In the genomic region with DNA sequence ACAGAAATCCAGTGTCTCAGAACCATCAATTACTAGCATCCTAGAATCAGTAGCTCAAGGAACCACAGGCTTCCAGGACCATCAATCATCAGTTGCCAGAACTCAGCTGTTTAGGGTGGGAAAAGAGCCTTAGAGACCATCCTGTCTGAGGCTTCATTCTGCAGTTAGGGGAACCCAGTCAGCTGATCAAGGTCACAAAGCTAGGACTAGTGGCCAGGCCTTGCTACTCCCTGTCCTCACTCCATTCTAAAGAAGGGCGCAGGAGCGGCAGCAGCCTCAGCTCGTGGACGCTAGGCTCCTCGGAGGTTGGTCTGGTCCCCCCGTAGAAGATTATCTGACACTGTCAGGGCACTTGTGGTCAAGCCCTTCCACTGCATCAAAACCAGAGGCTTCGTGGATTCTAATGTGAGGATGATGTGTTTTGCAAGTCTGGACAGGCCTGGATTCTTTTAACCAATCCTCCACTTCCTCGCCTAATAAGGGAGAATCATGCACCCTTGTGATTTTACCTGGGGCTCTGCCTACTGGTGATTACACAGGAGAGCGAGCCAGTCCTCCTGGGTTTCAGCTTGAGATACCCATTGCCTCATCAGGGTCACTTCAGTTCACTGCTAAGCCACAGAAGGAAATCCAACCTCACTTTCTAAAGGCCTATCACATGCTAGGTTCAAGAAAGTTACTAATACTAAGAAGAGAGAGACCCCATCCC, we compare ENCODE assay signal across 17 cellular contexts. TPM values are rescaled to one million over a fixed set of nuclear protein-coding genes. Genes with fewer than 3 reads are reported as not detected.
DNase-seq lines count a peak whose midpoint lies in the region; ATAC-seq and TF ChIP-seq lines count a peak whose summit lies in the region.
"Had no signal": no experiment of that assay in that cellular context is flagged by ENCODE, and none has a peak within 500 bp of the region (broad histone marks: within the 10 kb centered on the region; RNA-seq: fewer than 3 reads in every experiment).

No MANE protein-coding gene starts in this region.

- H3K27ac Mint-ChIP-seq in GM23338 = no peak overlapping the region
- H3K27ac Mint-ChIP-seq: activated naive CD4-positive, alpha-beta T cell treated with anti-CD3 and anti-CD28 coated beads, Interleukin-2, amount 10 ng/mL, durations not matched to agents 7 days and 5 days had no signal

- no peaks in the 10 kb centered on the region for H3K27me3 ChIP-seq in psoas muscle (ENCODE audit: insufficient read depth in 3 of 3, low read length in 2 of 3)
- no peaks in the 10 kb centered on the region for H3K27me3 ChIP-seq in GM23338 (ENCODE audit: insufficient read depth)
- H3K27me3 ChIP-seq: Peyer's patch had no signal

- TF ChIP-seq CTCF in VCaP (conservative IDR thresholded peaks at IDR 0.05) (no peak), epithelial cell of proximal tubule (conservative IDR thresholded peaks at IDR 0.05; ENCODE audit: low read depth, low read length) (no peak), psoas muscle (IDR thresholded peaks at IDR 0.05) (no peak), GM23338 (conservative IDR thresholded peaks at IDR 0.05; ENCODE audit: low read depth in 2 of 2) (no peak)

- H3K79me2 ChIP-seq in GM23338 (replicated peaks; ENCODE audit: insufficient read depth) = no peaks in the 10 kb centered on the region

- intact Hi-C loops in psoas muscle (cut with DNase I) = no loop called here

- in situ Hi-C loops in Caki2 (cut with HindIII; ENCODE audit: low pct_unique_long_range_greater_than_20kb, low sequenced_read_pairs) = no loop called here

- H3K27ac ChIP-seq in VCaP (peak overlapping the region; percentile 22), psoas muscle (no peak overlapping the region), GM23338 (ENCODE audit: low read depth) (no peak overlapping the region)
- H3K27ac ChIP-seq: heart right ventricle, Peyer's patch had no signal

- no peaks in the 10 kb centered on the region for H4K20me1 ChIP-seq in GM23338 (replicated peaks; ENCODE audit: insufficient read depth)

- H3K27me3 Mint-ChIP-seq in GM23338 (ENCODE audit: insufficient read depth, low read depth, poor library complexity) = peaks cover 3% of the 10 kb centered on the region

- peaks cover 2% of the 10 kb centered on the region for H3K9me3 ChIP-seq in psoas muscle

- 73 to 88% (median 80%) methylated on average over 9 of the region's 9 CpGs for WGBS in psoas muscle, 3 donors

- H3K4me1 Mint-ChIP-seq in GM23338 = no peaks in the 10 kb centered on the region
- H3K4me1 Mint-ChIP-seq: stimulated activated naive CD8-positive, alpha-beta T cell treated with anti-CD3 and anti-CD28 coated beads, Interleukin-15, amount 100 ng/mL, for 72 hours had no signal

- H3K36me3 ChIP-seq in psoas muscle (ENCODE audit: insufficient read depth in 1 of 2, low read depth in 1 of 2) (no peaks in the 10 kb centered on the region), GM23338 (ENCODE audit: insufficient read depth) (no peaks in the 10 kb centered on the region)
- H3K36me3 ChIP-seq: heart right ventricle, Peyer's patch had no signal

- H2AFZ ChIP-seq in GM23338 = no peak overlapping the region

- H3K4me3 ChIP-seq in epithelial cell of proximal tubule (ENCODE audit: low read depth, low read length) (no peak overlapping the region), psoas muscle (no peak overlapping the region), GM23338 (no peak overlapping the region)
- H3K4me3 ChIP-seq: heart right ventricle, Peyer's patch had no signal

- no peak overlapping the region for H3K4me3 Mint-ChIP-seq in GM23338
- H3K4me3 Mint-ChIP-seq: activated naive CD4-positive, alpha-beta T cell treated with anti-CD3 and anti-CD28 coated beads, Interleukin-2, amount 10 ng/mL, durations not matched to agents 7 days and 5 days; stimulated activated naive CD8-positive, alpha-beta T cell treated with anti-CD3 and anti-CD28 coated beads, Interleukin-15, amount 100 ng/mL, for 72 hours had no signal

- DNase-seq in Caki2 (ENCODE audit: low read depth) (peak; percentile 46), epithelial cell of proximal tubule (ENCODE audit: low read depth) (peak; percentile 61), psoas muscle (no peak), AG08395 (ENCODE audit: low spot score) (no peak), GM23338 (ENCODE audit: low spot score) (no peak), DMS114 treated with DMSO at 0.1 percent for 48 hours (lab: John Stamatoyannopoulos, UW; ENCODE audit: unreplicated experiment) (no peak), NCI-H524 (lab: John Stamatoyannopoulos, UW) (no peak)
- DNase-seq: activated CD8-positive, alpha-beta memory T cell treated with anti-CD3 and anti-CD28 coated beads, Interleukin-2, amount 50 U/mL, for 4 hours; activated naive CD4-positive, alpha-beta T cell treated with anti-CD3 and anti-CD28 coated beads, Interleukin-2, amount 10 ng/mL, durations not matched to agents 7 days and 5 days; central memory CD4-positive, alpha-beta T cell; heart right ventricle; NCI-H1694 treated with DMSO at 0.1 percent for 48 hours; NCI-H526; Peyer's patch; stimulated activated CD4-positive, alpha-beta T cell treated with anti-CD3 and anti-CD28 coated beads, Interleukin-12 subunit alpha, Interleukin-12 subunit beta, amount 100 ng/mL, for 4 hours; stimulated activated naive CD8-positive, alpha-beta T cell treated with anti-CD3 and anti-CD28 coated beads, Interleukin-15, amount 100 ng/mL, for 72 hours had no signal

- H3F3A ChIP-seq in GM23338 (replicated peaks; ENCODE audit: low read depth) = no peaks in the 10 kb centered on the region

- no peaks in the 10 kb centered on the region for H3K9me2 ChIP-seq in GM23338 (ENCODE audit: insufficient read depth)

- ATAC-seq in psoas muscle = peak; percentile 35 to 90 (median 83)
- no peak for ATAC-seq in GM23338
- ATAC-seq: heart right ventricle; stimulated activated naive CD8-positive, alpha-beta T cell treated with anti-CD3 and anti-CD28 coated beads, Interleukin-15, amount 100 ng/mL, for 72 hours had no signal

- peaks cover 13% of the 10 kb centered on the region; the same call in 2 of the 3 replicates for H3K36me3 Mint-ChIP-seq in GM23338 (ENCODE audit: low read depth)

- no peaks in the 10 kb centered on the region for H3K4me1 ChIP-seq in psoas muscle
- no peaks in the 10 kb centered on the region for H3K4me1 ChIP-seq in GM23338 (ENCODE audit: insufficient read depth)
- H3K4me1 ChIP-seq: Peyer's patch had no signal

- H3K9me3 Mint-ChIP-seq in GM23338 = peaks cover 28% of the 10 kb centered on the region

- H3K4me2 ChIP-seq in GM23338 = no peak overlapping the region

TF ChIP-seq in GM23338, 12 proteins besides CTCF, POLR2A, EP300 and RAD21 (continues in another document):
- TF ChIP-seq ZNF331 (CRISPR knock-in tag; IDR thresholded peaks at IDR 0.05; ENCODE audit: low read depth) = no peak
- TF ChIP-seq JUNB (IDR thresholded peaks at IDR 0.05; ENCODE audit: unreplicated experiment) = no peak
- TF ChIP-seq STAT1 (IDR thresholded peaks at IDR 0.05; ENCODE audit: unreplicated experiment) = no peak
- no peak for TF ChIP-seq CREB1 (CRISPR knock-in tag; IDR thresholded peaks at IDR 0.05; ENCODE audit: low read depth)
- TF ChIP-seq EZH2 (IDR thresholded peaks at IDR 0.05; ENCODE audit: low read depth, unreplicated experiment) = no peak
- TF ChIP-seq ZNF114 (CRISPR knock-in tag; IDR thresholded peaks at IDR 0.05) = no peak
- TF ChIP-seq, protein P1, sequence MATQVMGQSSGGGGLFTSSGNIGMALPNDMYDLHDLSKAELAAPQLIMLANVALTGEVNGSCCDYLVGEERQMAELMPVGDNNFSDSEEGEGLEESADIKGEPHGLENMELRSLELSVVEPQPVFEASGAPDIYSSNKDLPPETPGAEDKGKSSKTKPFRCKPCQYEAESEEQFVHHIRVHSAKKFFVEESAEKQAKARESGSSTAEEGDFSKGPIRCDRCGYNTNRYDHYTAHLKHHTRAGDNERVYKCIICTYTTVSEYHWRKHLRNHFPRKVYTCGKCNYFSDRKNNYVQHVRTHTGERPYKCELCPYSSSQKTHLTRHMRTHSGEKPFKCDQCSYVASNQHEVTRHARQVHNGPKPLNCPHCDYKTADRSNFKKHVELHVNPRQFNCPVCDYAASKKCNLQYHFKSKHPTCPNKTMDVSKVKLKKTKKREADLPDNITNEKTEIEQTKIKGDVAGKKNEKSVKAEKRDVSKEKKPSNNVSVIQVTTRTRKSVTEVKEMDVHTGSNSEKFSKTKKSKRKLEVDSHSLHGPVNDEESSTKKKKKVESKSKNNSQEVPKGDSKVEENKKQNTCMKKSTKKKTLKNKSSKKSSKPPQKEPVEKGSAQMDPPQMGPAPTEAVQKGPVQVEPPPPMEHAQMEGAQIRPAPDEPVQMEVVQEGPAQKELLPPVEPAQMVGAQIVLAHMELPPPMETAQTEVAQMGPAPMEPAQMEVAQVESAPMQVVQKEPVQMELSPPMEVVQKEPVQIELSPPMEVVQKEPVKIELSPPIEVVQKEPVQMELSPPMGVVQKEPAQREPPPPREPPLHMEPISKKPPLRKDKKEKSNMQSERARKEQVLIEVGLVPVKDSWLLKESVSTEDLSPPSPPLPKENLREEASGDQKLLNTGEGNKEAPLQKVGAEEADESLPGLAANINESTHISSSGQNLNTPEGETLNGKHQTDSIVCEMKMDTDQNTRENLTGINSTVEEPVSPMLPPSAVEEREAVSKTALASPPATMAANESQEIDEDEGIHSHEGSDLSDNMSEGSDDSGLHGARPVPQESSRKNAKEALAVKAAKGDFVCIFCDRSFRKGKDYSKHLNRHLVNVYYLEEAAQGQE (IDR thresholded peaks at IDR 0.05; ENCODE audit: unreplicated experiment) = no peak
- TF ChIP-seq POLR2AphosphoS5 (IDR thresholded peaks at IDR 0.05; ENCODE audit: low read depth) = no peak
- TF ChIP-seq, protein P2, sequence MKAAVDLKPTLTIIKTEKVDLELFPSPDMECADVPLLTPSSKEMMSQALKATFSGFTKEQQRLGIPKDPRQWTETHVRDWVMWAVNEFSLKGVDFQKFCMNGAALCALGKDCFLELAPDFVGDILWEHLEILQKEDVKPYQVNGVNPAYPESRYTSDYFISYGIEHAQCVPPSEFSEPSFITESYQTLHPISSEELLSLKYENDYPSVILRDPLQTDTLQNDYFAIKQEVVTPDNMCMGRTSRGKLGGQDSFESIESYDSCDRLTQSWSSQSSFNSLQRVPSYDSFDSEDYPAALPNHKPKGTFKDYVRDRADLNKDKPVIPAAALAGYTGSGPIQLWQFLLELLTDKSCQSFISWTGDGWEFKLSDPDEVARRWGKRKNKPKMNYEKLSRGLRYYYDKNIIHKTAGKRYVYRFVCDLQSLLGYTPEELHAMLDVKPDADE (IDR thresholded peaks at IDR 0.05) = no peak

RNA-seq across cellular contexts. Expression of gene IFFO2, which starts 41.7 kb away (rescaled TPM):
- total RNA-seq in Caki2 (2014; rRNA removed; shearing (Covaris generic); ENCODE audit: low replicate concordance) = 28.7 and 34.5 TPM in 2 replicates
- 61.8 and 107 TPM in 2 replicates for total RNA-seq in epithelial cell of proximal tubule
- 10 to 100 TPM in 1 of 4 donors, 1 to 10 TPM in 3; 3.7 to 14.0 (median 6.8) TPM for total RNA-seq in psoas muscle
- 1 to 10 TPM in 2 of 3 donors, under 1 TPM in 1; 0.94 to 1.9 (median 1.2) TPM for polyA plus RNA-seq in psoas muscle
- 7.5 and 13.2 TPM in 2 replicates for total RNA-seq in GM23338 (2014; rRNA removed; shearing (Covaris generic))
- polyA plus RNA-seq in GM23338 (2016; fragmentation: Nextera tagmentation; extraction: Ambion mirVana) = 0.71 and 1.5 TPM in 2 replicates

Comparison
In these comparisons a context has a peak if more than half of its experiments do, and no peak if none do; other contexts are left out.
1. DNase-seq: peak in Caki2 (single experiment) and epithelial cell of proximal tubule (single experiment); none in psoas muscle (0 of 2), AG08395 (single experiment), GM23338 (single experiment), DMS114 treated with DMSO at 0.1 percent for 48 hours (single experiment) and NCI-H524 (0 of 2).